In the genomic region with DNA sequence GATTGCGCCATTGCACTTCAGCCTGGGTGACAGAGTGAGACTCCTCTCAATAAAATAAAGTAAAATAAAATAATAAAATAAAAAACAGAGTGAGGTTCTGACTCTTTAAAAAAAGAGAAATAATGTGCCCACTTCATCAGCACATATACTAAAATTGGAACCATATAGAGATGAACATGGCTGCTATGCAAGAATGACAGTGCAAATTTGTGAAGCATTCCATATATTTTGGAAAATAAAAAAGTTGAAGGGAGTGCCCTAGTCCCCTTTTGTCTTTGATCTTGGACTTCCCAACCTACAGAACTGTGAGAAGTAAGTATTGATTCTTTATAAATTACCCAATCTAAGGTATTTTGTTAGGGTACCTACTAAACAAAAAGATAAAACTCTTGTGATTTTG, we compare ENCODE assay signal across 21 cellular contexts. TPM values are rescaled to one million over a fixed set of nuclear protein-coding genes. Genes with fewer than 3 reads are reported as not detected.
"Had no signal": no experiment of that assay in that cellular context is flagged by ENCODE, and none has a peak within 500 bp of the region (broad histone marks: within the 10 kb centered on the region; RNA-seq: fewer than 3 reads in every experiment).

No MANE protein-coding gene starts in this region.

- H3K4me1 ChIP-seq: body of pancreas, transverse colon, uterus had no signal

- H3K4me3 Mint-ChIP-seq: activated CD4-positive, alpha-beta memory T cell treated with anti-CD3 and anti-CD28 coated beads for 36 hours; activated naive CD4-positive, alpha-beta T cell treated with anti-CD3 and anti-CD28 coated beads, Interleukin-2, amount 10 ng/mL, durations not matched to agents 7 days and 5 days; natural killer cell had no signal

- H3K9ac ChIP-seq: parathyroid adenoma had no signal

- H3K27me3 Mint-ChIP-seq: activated naive CD4-positive, alpha-beta T cell treated with anti-CD3 and anti-CD28 coated beads, Interleukin-2, amount 10 ng/mL, durations not matched to agents 7 days and 5 days had no signal

- DNase-seq: activated CD4-positive, alpha-beta memory T cell treated with anti-CD3 and anti-CD28 coated beads for 36 hours; activated CD4-positive, alpha-beta T cell treated with anti-CD3 and anti-CD28 coated beads for 48 hours; activated effector memory CD4-positive, alpha-beta T cell treated with anti-CD3 and anti-CD28 coated beads, Interleukin-2, amount 50 U/mL, for 16 hours; activated naive CD4-positive, alpha-beta T cell treated with anti-CD3 and anti-CD28 coated beads, Interleukin-2, amount 10 ng/mL, durations not matched to agents 7 days and 5 days; amygdala; body of pancreas; caudate nucleus; dermis blood vessel endothelial cell; effector CD8-positive, alpha-beta T cell; erythroblast; foreskin keratinocyte; left lung; natural killer cell; right cardiac atrium; stimulated activated CD4-positive, alpha-beta T cell treated with anti-CD3 and anti-CD28 coated beads, Interleukin-12 subunit alpha, Interleukin-12 subunit beta, amount 100 ng/mL, for 4 hours; stomach; transverse colon; uterus had no signal

- H3K27ac Mint-ChIP-seq: activated CD4-positive, alpha-beta memory T cell treated with anti-CD3 and anti-CD28 coated beads for 36 hours; activated naive CD4-positive, alpha-beta T cell treated with anti-CD3 and anti-CD28 coated beads, Interleukin-2, amount 10 ng/mL, durations not matched to agents 7 days and 5 days; natural killer cell had no signal

- H2AFZ ChIP-seq: parathyroid adenoma had no signal

- H3K9me3 ChIP-seq: body of pancreas, left lung, stomach, transverse colon, uterus had no signal

- H3K27ac ChIP-seq: body of pancreas, foreskin keratinocyte, left lung, parathyroid adenoma, stomach, transverse colon, uterus had no signal

- H3K4me1 Mint-ChIP-seq: activated naive CD4-positive, alpha-beta T cell treated with anti-CD3 and anti-CD28 coated beads, Interleukin-2, amount 10 ng/mL, durations not matched to agents 7 days and 5 days; natural killer cell had no signal

- H3K36me3 Mint-ChIP-seq: activated CD4-positive, alpha-beta memory T cell treated with anti-CD3 and anti-CD28 coated beads for 36 hours; activated naive CD4-positive, alpha-beta T cell treated with anti-CD3 and anti-CD28 coated beads, Interleukin-2, amount 10 ng/mL, durations not matched to agents 7 days and 5 days; natural killer cell had no signal

- H3K9me3 Mint-ChIP-seq: activated CD4-positive, alpha-beta memory T cell treated with anti-CD3 and anti-CD28 coated beads for 36 hours; activated naive CD4-positive, alpha-beta T cell treated with anti-CD3 and anti-CD28 coated beads, Interleukin-2, amount 10 ng/mL, durations not matched to agents 7 days and 5 days; natural killer cell had no signal

- ATAC-seq: body of pancreas, foreskin keratinocyte, left lung, natural killer cell, right cardiac atrium had no signal

- H3K36me3 ChIP-seq: left lung, stomach, transverse colon, uterus had no signal

- H3K27me3 ChIP-seq: body of pancreas, foreskin keratinocyte, left lung, stomach, transverse colon, uterus had no signal

- H3K4me3 ChIP-seq: body of pancreas, left lung, lung, stomach, transverse colon, uterus had no signal

RNA-seq across cellular contexts. Expression of a gene that starts 23.1 kb away (rescaled TPM):
- total RNA-seq: T-helper 2 cell treated with Interferon-gamma antibody and Interleukin-4, amounts not matched to agents 100 ng/mL and 5 ng/mL, for 36 hours had no signal
